In the genomic region with DNA sequence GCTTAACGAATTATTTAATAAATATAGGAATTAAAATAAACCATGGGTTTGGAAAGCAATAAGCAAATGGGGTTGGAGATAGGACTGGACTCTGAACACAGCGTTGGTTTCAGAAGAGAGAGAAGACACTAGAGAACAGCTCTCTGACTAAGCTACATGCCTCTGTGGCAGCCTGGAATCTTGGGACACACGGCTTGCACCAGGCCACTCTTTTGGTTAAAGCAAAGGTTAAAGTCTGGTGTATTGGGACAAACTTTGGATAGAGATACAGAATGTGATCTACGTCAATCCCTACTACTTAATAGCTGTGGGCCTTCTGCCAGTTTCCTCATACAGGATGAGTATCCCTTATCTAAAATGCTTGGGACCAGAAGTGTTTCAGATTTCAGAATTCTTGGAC, we compare ENCODE assay signal across 27 cellular contexts.
"Had no signal": no experiment of that assay in that cellular context is flagged by ENCODE, and none has a peak within 500 bp of the region (broad histone marks: within the 10 kb centered on the region; RNA-seq: fewer than 3 reads in every experiment).

No MANE protein-coding gene starts in this region.

- H3K4me1 ChIP-seq: pancreas, psoas muscle, testis, vagina had no signal

- H3K36me3 ChIP-seq: left lung, pancreas, vagina, WERI-Rb-1 had no signal

- H3K9me3 ChIP-seq: gastroesophageal sphincter, left lung, pancreas, psoas muscle, testis, vagina had no signal

- H3K27me3 ChIP-seq: dorsolateral prefrontal cortex, gastroesophageal sphincter, heart right ventricle, left lung, pancreas, testis, vagina had no signal

- DNase-seq: activated CD4-positive, alpha-beta T cell treated with anti-CD3 and anti-CD28 coated beads, Interleukin-2, amount 10 ng/mL, durations not matched to agents 7 days and 5 days; activated CD4-positive, CD25-positive, alpha-beta regulatory T cell treated with anti-CD3 and anti-CD28 coated beads, Interleukin-2, amount 50 U/mL, for 72 hours; activated CD8-positive, alpha-beta T cell treated with anti-CD3 and anti-CD28 coated beads for 36 hours; activated gamma-delta T cell; activated naive CD4-positive, alpha-beta T cell treated with anti-CD3 and anti-CD28 coated beads, Interleukin-2, amount 50 U/mL, for 16 hours; activated naive CD8-positive, alpha-beta T cell treated with anti-CD3 and anti-CD28 coated beads, Interleukin-2, amount 50 U/mL, for 24 hours; aorta; dorsolateral prefrontal cortex; effector memory CD8-positive, alpha-beta T cell; heart right ventricle; left lung; midbrain; nephron progenitor cell; pancreas; psoas muscle; stimulated activated CD4-positive, alpha-beta T cell treated with anti-CD3 and anti-CD28 coated beads, Interleukin-2, amount 100 ng/mL, for 48 hours; stimulated activated CD8-positive, alpha-beta memory T cell treated with anti-CD3 and anti-CD28 coated beads, Interleukin-4, amount 100 ng/mL, for 48 hours; stimulated activated naive B cell treated with anti-CD40 and anti-IgM and Interleukin-4, amounts not matched to agents 10 μg/mL and 1 μg/mL and 100 μg/mL, for 72 hours; T-cell; testis; WERI-Rb-1 had no signal

- ATAC-seq: activated CD8-positive, alpha-beta T cell treated with anti-CD3 and anti-CD28 coated beads for 36 hours; activated naive CD8-positive, alpha-beta T cell treated with anti-CD3 and anti-CD28 coated beads, Interleukin-2, amount 50 U/mL, for 24 hours; effector memory CD8-positive, alpha-beta T cell; esophagus mucosa; gastroesophageal sphincter; left lung; pancreas; psoas muscle; sciatic nerve; stimulated activated naive B cell treated with anti-CD40 and anti-IgM and Interleukin-4, amounts not matched to agents 10 μg/mL and 1 μg/mL and 100 μg/mL, for 72 hours; T-cell had no signal

- H3K27ac ChIP-seq: dorsolateral prefrontal cortex, gastroesophageal sphincter, left lung, pancreas, psoas muscle, testis, vagina, WERI-Rb-1 had no signal

- FAIRE-seq: endothelial cell of umbilical vein, keratinocyte had no signal

- H3K4me3 ChIP-seq: dorsolateral prefrontal cortex, gastroesophageal sphincter, heart right ventricle, left lung, pancreas, psoas muscle, testis, vagina had no signal
